In the genomic region with DNA sequence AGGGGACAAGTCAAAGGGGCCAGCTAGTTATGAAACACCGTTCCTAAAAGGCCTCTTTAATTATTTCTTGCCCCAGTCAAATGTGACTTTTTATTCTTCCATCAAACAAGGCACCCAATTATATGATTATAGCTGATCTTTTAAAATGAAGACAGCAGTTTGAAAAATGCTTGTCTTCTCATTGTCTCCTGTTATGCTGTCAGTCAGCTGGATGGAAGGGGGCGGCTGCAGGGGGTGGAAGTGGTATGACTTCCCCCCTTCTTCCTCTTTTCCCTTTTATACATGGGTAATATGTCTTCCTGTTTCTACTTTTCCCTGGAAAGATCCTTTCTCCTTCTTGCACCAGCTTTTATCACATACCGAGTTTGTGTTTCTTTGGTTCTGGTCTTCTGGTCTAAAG, we compare ENCODE assay signal across 43 cellular contexts. TPM values are rescaled to one million over a fixed set of nuclear protein-coding genes. Genes with fewer than 3 reads are reported as not detected.
"Had no signal": no experiment of that assay in that cellular context is flagged by ENCODE, and none has a peak within 500 bp of the region (broad histone marks: within the 10 kb centered on the region; RNA-seq: fewer than 3 reads in every experiment).

No MANE protein-coding gene starts in this region.

- DNase-seq: activated effector memory CD4-positive, alpha-beta T cell treated with anti-CD3 and anti-CD28 coated beads, Interleukin-2, amount 50 U/mL, for 16 hours; activated effector memory CD4-positive, alpha-beta T cell treated with Interleukin-2 at 50 U/mL for 16 hours; activated gamma-delta T cell; activated gamma-delta T cell treated with Interleukin-2 at 50 U/mL for 16 hours; activated naive CD4-positive, alpha-beta T cell; activated naive CD4-positive, alpha-beta T cell treated with anti-CD3 and anti-CD28 coated beads for 36 hours; activated naive CD4-positive, alpha-beta T cell treated with anti-CD3 and anti-CD28 coated beads, Interleukin-2, amount 10 ng/mL, durations not matched to agents 7 days and 5 days; activated naive CD4-positive, alpha-beta T cell treated with anti-CD3 and anti-CD28 coated beads, Interleukin-2, amount 50 U/mL, for 16 hours; activated naive CD4-positive, alpha-beta T cell treated with Interleukin-2 at 50 U/mL for 16 hours; activated naive CD8-positive, alpha-beta T cell treated with anti-CD3 and anti-CD28 coated beads, Interleukin-2, amount 10 ng/mL, durations not matched to agents 7 days and 5 days; activated naive CD8-positive, alpha-beta T cell treated with anti-CD3 and anti-CD28 coated beads, Interleukin-2, amount 50 U/mL, for 24 hours; activated T-cell treated with anti-CD3 and anti-CD28 coated beads for 4 hours; activated T-cell treated with anti-CD3 and anti-CD28 coated beads, Interleukin-2, amount 50 U/mL, for 1 hour; activated T-cell treated with anti-CD3 and anti-CD28 coated beads, Interleukin-2, amount 50 U/mL, for 24 hours; activated T-cell treated with anti-CD3 and anti-CD28 coated beads, Interleukin-2, amount 50 U/mL, for 4 hours; activated T-cell treated with anti-CD3 and anti-CD28 coated beads, Interleukin-2, amount 50 U/mL, for 48 hours; activated T-cell treated with anti-CD3 and anti-CD28 coated beads, Interleukin-2, amount 50 U/mL, for 72 hours; adrenal gland; amniotic stem cell; amygdala; anterior cingulate cortex; aorta; body of pancreas; brain microvascular endothelial cell; central memory CD4-positive, alpha-beta T cell; cerebellar nuclear complex had no signal

- H3K27ac ChIP-seq: adrenal gland, ascending aorta, body of pancreas, brain microvascular endothelial cell, breast epithelium, cardiac muscle cell had no signal

- H3K4me3 ChIP-seq: adrenal gland, ascending aorta, body of pancreas, breast epithelium, cardiac muscle cell had no signal

- H3K9me3 ChIP-seq: adrenal gland, ascending aorta, body of pancreas, breast epithelium had no signal

- H3K27me3 ChIP-seq: adrenal gland, ascending aorta, body of pancreas, brain microvascular endothelial cell, breast epithelium had no signal

- H3K4me1 ChIP-seq: adrenal gland, ascending aorta, body of pancreas, breast epithelium had no signal

- ATAC-seq: activated naive CD4-positive, alpha-beta T cell treated with anti-CD3 and anti-CD28 coated beads, Interleukin-2, amount 50 U/mL, for 72 hours; activated naive CD8-positive, alpha-beta T cell treated with anti-CD3 and anti-CD28 coated beads, Interleukin-2, amount 50 U/mL, for 24 hours; activated T-cell treated with anti-CD3 and anti-CD28 coated beads, Interleukin-2, amount 50 U/mL, for 4 hours; activated T-cell treated with anti-CD3 and anti-CD28 coated beads, Interleukin-2, amount 50 U/mL, for 72 hours; activated T-helper 17 cell treated with anti-CD3 and anti-CD28 coated beads, Interleukin-2, amount 50 U/mL, for 72 hours; body of pancreas had no signal

- H3K27me3 Mint-ChIP-seq: activated naive CD8-positive, alpha-beta T cell had no signal

- H3K36me3 ChIP-seq: adrenal gland, ascending aorta, brain microvascular endothelial cell, breast epithelium, cardiac muscle cell had no signal

- H3K27ac Mint-ChIP-seq: activated naive CD4-positive, alpha-beta T cell treated with anti-CD3 and anti-CD28 coated beads for 36 hours; activated naive CD4-positive, alpha-beta T cell treated with anti-CD3 and anti-CD28 coated beads, Interleukin-2, amount 10 ng/mL, durations not matched to agents 7 days and 5 days; activated naive CD4-positive, alpha-beta T cell treated with anti-CD3 and anti-CD28 coated beads, Interleukin-2, amount 50 U/mL, for 24 hours; activated naive CD4-positive, alpha-beta T cell treated with anti-CD3 and anti-CD28 coated beads, Interleukin-2, amount 50 U/mL, for 72 hours; activated naive CD8-positive, alpha-beta T cell; activated naive CD8-positive, alpha-beta T cell treated with anti-CD3 and anti-CD28 coated beads, Interleukin-2, amount 10 ng/mL, durations not matched to agents 7 days and 5 days; activated naive CD8-positive, alpha-beta T cell treated with anti-CD3 and anti-CD28 coated beads, Interleukin-2, amount 50 U/mL, for 24 hours; activated T-cell treated with anti-CD3 and anti-CD28 coated beads, Interleukin-2, amount 50 U/mL, for 24 hours; activated T-cell treated with anti-CD3 and anti-CD28 coated beads, Interleukin-2, amount 50 U/mL, for 72 hours; activated T-helper 1 cell treated with anti-CD3 and anti-CD28 coated beads, Interleukin-12 subunit alpha, Interleukin-12 subunit beta, Interleukin-2, Interleukin-4 antibody, amounts not matched to agents 30 ng/mL and 10 ng/mL and 1 ng/mL, durations not matched to agents 14 hours and 24 hours and 36 hours; activated T-helper 17 cell treated with anti-CD3 and anti-CD28 coated beads, Interleukin-2, amount 50 U/mL, for 72 hours; activated T-helper 2 cell treated with anti-CD3 and anti-CD28 coated beads, Interferon-gamma antibody, Interleukin-2, Interleukin-4, amounts not matched to agents 10 μg/mL and 5 μg/mL and 100 μg/mL, durations not matched to agents 14 hours and 24 hours and 36 hours had no signal

- H3K9me3 Mint-ChIP-seq: activated naive CD4-positive, alpha-beta T cell treated with anti-CD3 and anti-CD28 coated beads for 36 hours; activated naive CD4-positive, alpha-beta T cell treated with anti-CD3 and anti-CD28 coated beads, Interleukin-2, amount 10 ng/mL, durations not matched to agents 7 days and 5 days; activated naive CD4-positive, alpha-beta T cell treated with anti-CD3 and anti-CD28 coated beads, Interleukin-2, amount 50 U/mL, for 24 hours; activated naive CD4-positive, alpha-beta T cell treated with anti-CD3 and anti-CD28 coated beads, Interleukin-2, amount 50 U/mL, for 72 hours; activated naive CD8-positive, alpha-beta T cell treated with anti-CD3 and anti-CD28 coated beads, Interleukin-2, amount 10 ng/mL, durations not matched to agents 7 days and 5 days; activated naive CD8-positive, alpha-beta T cell treated with anti-CD3 and anti-CD28 coated beads, Interleukin-2, amount 50 U/mL, for 24 hours; activated T-cell treated with anti-CD3 and anti-CD28 coated beads, Interleukin-2, amount 50 U/mL, for 24 hours; activated T-cell treated with anti-CD3 and anti-CD28 coated beads, Interleukin-2, amount 50 U/mL, for 4 hours; activated T-cell treated with anti-CD3 and anti-CD28 coated beads, Interleukin-2, amount 50 U/mL, for 72 hours; activated T-helper 1 cell treated with anti-CD3 and anti-CD28 coated beads, Interleukin-12 subunit alpha, Interleukin-12 subunit beta, Interleukin-2, Interleukin-4 antibody, amounts not matched to agents 30 ng/mL and 10 ng/mL and 1 ng/mL, durations not matched to agents 14 hours and 24 hours and 36 hours; activated T-helper 17 cell treated with anti-CD3 and anti-CD28 coated beads, Interleukin-2, amount 50 U/mL, for 72 hours; activated T-helper 2 cell treated with anti-CD3 and anti-CD28 coated beads, Interferon-gamma antibody, Interleukin-2, Interleukin-4, amounts not matched to agents 10 μg/mL and 5 μg/mL and 100 μg/mL, durations not matched to agents 14 hours and 24 hours and 36 hours; central memory CD8-positive, alpha-beta T cell had no signal

- H3K4me1 Mint-ChIP-seq: activated naive CD4-positive, alpha-beta T cell treated with anti-CD3 and anti-CD28 coated beads, Interleukin-2, amount 10 ng/mL, durations not matched to agents 7 days and 5 days; activated naive CD4-positive, alpha-beta T cell treated with anti-CD3 and anti-CD28 coated beads, Interleukin-2, amount 50 U/mL, for 24 hours; activated naive CD8-positive, alpha-beta T cell treated with anti-CD3 and anti-CD28 coated beads, Interleukin-2, amount 10 ng/mL, durations not matched to agents 7 days and 5 days; activated naive CD8-positive, alpha-beta T cell treated with anti-CD3 and anti-CD28 coated beads, Interleukin-2, amount 50 U/mL, for 24 hours; activated T-helper 17 cell treated with anti-CD3 and anti-CD28 coated beads, Interleukin-2, amount 50 U/mL, for 72 hours; central memory CD8-positive, alpha-beta T cell had no signal

- H3K4me3 Mint-ChIP-seq: activated naive CD4-positive, alpha-beta T cell treated with anti-CD3 and anti-CD28 coated beads for 36 hours; activated naive CD4-positive, alpha-beta T cell treated with anti-CD3 and anti-CD28 coated beads, Interleukin-2, amount 10 ng/mL, durations not matched to agents 7 days and 5 days; activated naive CD4-positive, alpha-beta T cell treated with anti-CD3 and anti-CD28 coated beads, Interleukin-2, amount 50 U/mL, for 24 hours; activated naive CD8-positive, alpha-beta T cell; activated naive CD8-positive, alpha-beta T cell treated with anti-CD3 and anti-CD28 coated beads, Interleukin-2, amount 10 ng/mL, durations not matched to agents 7 days and 5 days; activated naive CD8-positive, alpha-beta T cell treated with anti-CD3 and anti-CD28 coated beads, Interleukin-2, amount 50 U/mL, for 24 hours; activated T-cell treated with anti-CD3 and anti-CD28 coated beads, Interleukin-2, amount 50 U/mL, for 24 hours; activated T-cell treated with anti-CD3 and anti-CD28 coated beads, Interleukin-2, amount 50 U/mL, for 4 hours; activated T-cell treated with anti-CD3 and anti-CD28 coated beads, Interleukin-2, amount 50 U/mL, for 72 hours; activated T-helper 1 cell treated with anti-CD3 and anti-CD28 coated beads, Interleukin-12 subunit alpha, Interleukin-12 subunit beta, Interleukin-2, Interleukin-4 antibody, amounts not matched to agents 30 ng/mL and 10 ng/mL and 1 ng/mL, durations not matched to agents 14 hours and 24 hours and 36 hours; activated T-helper 17 cell treated with anti-CD3 and anti-CD28 coated beads, Interleukin-2, amount 50 U/mL, for 72 hours; brain; central memory CD8-positive, alpha-beta T cell had no signal

- H3K36me3 Mint-ChIP-seq: activated naive CD4-positive, alpha-beta T cell treated with anti-CD3 and anti-CD28 coated beads, Interleukin-2, amount 10 ng/mL, durations not matched to agents 7 days and 5 days; activated naive CD4-positive, alpha-beta T cell treated with anti-CD3 and anti-CD28 coated beads, Interleukin-2, amount 50 U/mL, for 24 hours; activated naive CD4-positive, alpha-beta T cell treated with anti-CD3 and anti-CD28 coated beads, Interleukin-2, amount 50 U/mL, for 72 hours; activated naive CD8-positive, alpha-beta T cell; activated naive CD8-positive, alpha-beta T cell treated with anti-CD3 and anti-CD28 coated beads, Interleukin-2, amount 10 ng/mL, durations not matched to agents 7 days and 5 days; brain had no signal

RNA-seq across cellular contexts. Expression of gene KCNA10, which starts 25.8 kb away (rescaled TPM):
- total RNA-seq: activated naive CD4-positive, alpha-beta T cell treated with anti-CD3 and anti-CD28 coated beads for 36 hours; activated naive CD4-positive, alpha-beta T cell treated with anti-CD3 and anti-CD28 coated beads, Interleukin-2, amount 50 U/mL, for 72 hours; activated naive CD8-positive, alpha-beta T cell treated with anti-CD3 and anti-CD28 coated beads, Interleukin-2, amount 10 ng/mL, durations not matched to agents 7 days and 5 days; activated T-cell treated with anti-CD3 and anti-CD28 coated beads, Interleukin-2, amount 50 U/mL, for 4 hours; activated T-cell treated with anti-CD3 and anti-CD28 coated beads, Interleukin-2, amount 50 U/mL, for 72 hours; activated T-helper 1 cell treated with anti-CD3 and anti-CD28 coated beads, Interleukin-12 subunit alpha, Interleukin-12 subunit beta, Interleukin-2, Interleukin-4 antibody, amounts not matched to agents 30 ng/mL and 10 ng/mL and 1 ng/mL, durations not matched to agents 14 hours and 24 hours and 36 hours; activated T-helper 17 cell treated with anti-CD3 and anti-CD28 coated beads, Interleukin-2, amount 50 U/mL, for 72 hours; activated T-helper 2 cell treated with anti-CD3 and anti-CD28 coated beads, Interferon-gamma antibody, Interleukin-2, Interleukin-4, amounts not matched to agents 10 μg/mL and 5 μg/mL and 100 μg/mL, durations not matched to agents 14 hours and 24 hours and 36 hours; adrenal gland; aorta; ascending aorta; astrocyte; body of pancreas; breast epithelium; bronchial epithelial cell; cardiac muscle cell; cardiac septum; cerebellum; chondrocyte had no signal
- polyA plus RNA-seq: adipose tissue, adrenal gland, aorta, cardiac muscle cell had no signal
